Comparison of ENCODE assay signal across 26 cellular contexts in the genomic region with DNA sequence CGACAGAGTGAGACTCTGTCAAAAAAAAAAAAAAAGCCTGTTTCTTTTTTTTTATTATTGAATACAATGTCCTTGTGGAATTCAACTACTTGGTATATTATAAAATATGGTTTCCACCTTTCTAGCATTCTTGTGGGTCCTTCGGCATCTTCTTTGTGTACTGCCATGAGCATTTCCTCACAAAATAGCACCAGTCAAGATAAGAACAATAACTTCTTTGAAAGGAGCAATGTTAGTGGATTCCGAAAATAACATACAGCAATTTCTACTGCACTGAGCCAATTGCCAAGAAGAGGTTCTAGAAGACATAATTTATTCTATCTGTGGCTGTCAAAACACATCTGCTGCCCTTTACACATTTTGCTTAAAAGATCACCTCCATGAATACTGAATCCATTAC. TPM values are rescaled to one million over a fixed set of nuclear protein-coding genes. Genes with fewer than 3 reads are reported as not detected.
"Had no signal": no experiment of that assay in that cellular context is flagged by ENCODE, and none has a peak within 500 bp of the region (broad histone marks: within the 10 kb centered on the region; RNA-seq: fewer than 3 reads in every experiment).

No MANE protein-coding gene starts in this region.

- H3K27ac Mint-ChIP-seq: natural killer cell; nephron; neural progenitor cell; progenitor cell of endocrine pancreas; stimulated activated effector memory CD8-positive, alpha-beta T cell treated with anti-CD3 and anti-CD28 coated beads, Interleukin-12 subunit alpha, Interleukin-12 subunit beta, amount 100 ng/mL, for 72 hours; stimulated activated naive B cell treated with anti-CD40 and anti-IgM and Interleukin-4, amounts not matched to agents 10 μg/mL and 1 μg/mL and 100 μg/mL, for 72 hours; stimulated activated naive CD8-positive, alpha-beta T cell treated with anti-CD3 and anti-CD28 coated beads, Interleukin-15, amount 100 ng/mL, for 72 hours had no signal

- H3K4me3 Mint-ChIP-seq: natural killer cell; nephron; neural progenitor cell; stimulated activated effector memory CD8-positive, alpha-beta T cell treated with anti-CD3 and anti-CD28 coated beads, Interleukin-12 subunit alpha, Interleukin-12 subunit beta, amount 100 ng/mL, for 72 hours; stimulated activated naive B cell treated with anti-CD40 and anti-IgM and Interleukin-4, amounts not matched to agents 10 μg/mL and 1 μg/mL and 100 μg/mL, for 72 hours; stimulated activated naive CD8-positive, alpha-beta T cell treated with anti-CD3 and anti-CD28 coated beads, Interleukin-15, amount 100 ng/mL, for 72 hours had no signal

- H3K27me3 Mint-ChIP-seq: progenitor cell of endocrine pancreas had no signal

- H3K9me3 Mint-ChIP-seq: natural killer cell, nephron, neural progenitor cell had no signal

- H3K36me3 Mint-ChIP-seq: natural killer cell; neural progenitor cell; stimulated activated effector memory CD8-positive, alpha-beta T cell treated with anti-CD3 and anti-CD28 coated beads, Interleukin-12 subunit alpha, Interleukin-12 subunit beta, amount 100 ng/mL, for 72 hours; stimulated activated naive B cell treated with anti-CD40 and anti-IgM and Interleukin-4, amounts not matched to agents 10 μg/mL and 1 μg/mL and 100 μg/mL, for 72 hours had no signal

- DNase-seq: natural killer cell; occipital lobe; ovary; posterior cingulate gyrus; psoas muscle; right cardiac atrium; right lobe of liver; sigmoid colon; small intestine; stimulated activated CD4-positive, alpha-beta T cell treated with anti-CD3 and anti-CD28 coated beads, Interleukin-15, amount 100 ng/mL, for 24 hours; stimulated activated CD4-positive, alpha-beta T cell treated with anti-CD3 and anti-CD28 coated beads, Interleukin-2, amount 100 ng/mL, for 24 hours; stimulated activated CD4-positive, alpha-beta T cell treated with anti-CD3 and anti-CD28 coated beads, Interleukin-2, amount 100 ng/mL, for 48 hours; stimulated activated CD4-positive, alpha-beta T cell treated with anti-CD3 and anti-CD28 coated beads, Interleukin-4, amount 100 ng/mL, for 24 hours; stimulated activated naive B cell treated with anti-CD40 and anti-IgM and Interleukin-4, amounts not matched to agents 10 μg/mL and 1 μg/mL and 100 μg/mL, for 72 hours; stimulated activated naive CD8-positive, alpha-beta T cell treated with anti-CD3 and anti-CD28 coated beads, Interleukin-15, amount 100 ng/mL, for 72 hours; stimulated activated naive CD8-positive, alpha-beta T cell treated with anti-CD3 and anti-CD28 coated beads, Interleukin-15, Interleukin-2, amounts not matched to agents 100 U/mL and 50 U/mL, for 24 hours; substantia nigra; testis; tibial artery; transverse colon; upper lobe of left lung had no signal

- H3K4me1 Mint-ChIP-seq: natural killer cell; nephron; neural progenitor cell; stimulated activated effector memory CD8-positive, alpha-beta T cell treated with anti-CD3 and anti-CD28 coated beads, Interleukin-12 subunit alpha, Interleukin-12 subunit beta, amount 100 ng/mL, for 72 hours; stimulated activated naive B cell treated with anti-CD40 and anti-IgM and Interleukin-4, amounts not matched to agents 10 μg/mL and 1 μg/mL and 100 μg/mL, for 72 hours; stimulated activated naive CD8-positive, alpha-beta T cell treated with anti-CD3 and anti-CD28 coated beads, Interleukin-15, amount 100 ng/mL, for 72 hours had no signal

RNA-seq across cellular contexts. Expression of a gene that starts 19.2 kb away (rescaled TPM):
- polyA plus RNA-seq: neural cell had no signal
